Comparison of ENCODE assay signal across 19 cellular contexts in the genomic region with DNA sequence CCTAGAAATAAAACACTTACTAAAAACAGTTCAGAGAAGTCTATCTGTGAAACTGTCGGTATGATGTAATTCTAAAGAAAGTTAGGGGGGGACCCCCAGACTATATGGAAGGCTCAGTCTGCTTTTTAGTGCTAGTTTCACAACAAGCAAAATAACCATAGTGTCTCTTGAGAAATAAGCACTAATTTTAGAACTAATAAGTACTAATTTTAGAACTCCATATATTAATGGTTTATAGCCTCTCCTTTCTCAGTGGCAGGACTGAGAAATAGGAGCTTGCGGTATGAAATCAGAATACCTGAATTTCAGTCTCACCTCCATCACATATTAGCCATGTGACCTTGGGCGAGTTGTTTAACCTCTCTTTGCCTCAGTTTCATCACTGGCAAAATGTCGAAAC. TPM values are rescaled to one million over a fixed set of nuclear protein-coding genes. Genes with fewer than 3 reads are reported as not detected.
DNase-seq lines count a peak whose midpoint lies in the region; ATAC-seq and TF ChIP-seq lines count a peak whose summit lies in the region.
"Had no signal": no experiment of that assay in that cellular context is flagged by ENCODE, and none has a peak within 500 bp of the region (broad histone marks: within the 10 kb centered on the region; RNA-seq: fewer than 3 reads in every experiment).

No MANE protein-coding gene starts in this region.

- H3K27ac ChIP-seq in adrenal gland (no peak overlapping the region), upper lobe of right lung (no peak overlapping the region)
- H3K27ac ChIP-seq: cardiac muscle cell, HL-60, ovary, sigmoid colon had no signal

- H3K36me3 Mint-ChIP-seq in activated naive CD8-positive, alpha-beta T cell treated with anti-CD3 and anti-CD28 coated beads, Interleukin-2, amount 50 U/mL, for 24 hours (ENCODE audit: low read depth), result no peaks in the 10 kb centered on the region
- H3K36me3 Mint-ChIP-seq: activated naive CD8-positive, alpha-beta T cell treated with anti-CD3 and anti-CD28 coated beads, Interleukin-2, amount 10 ng/mL, durations not matched to agents 7 days and 5 days had no signal

- H3K4me3 ChIP-seq in GM06990 (replicated peaks; ENCODE audit: low read depth, low read length), result no peak overlapping the region
- no peak overlapping the region for H3K4me3 ChIP-seq in adrenal gland
- H3K4me3 ChIP-seq in upper lobe of right lung, result no peak overlapping the region
- H3K4me3 ChIP-seq: cardiac muscle cell, ovary had no signal

- H3K4me1 Mint-ChIP-seq in activated naive CD8-positive, alpha-beta T cell treated with anti-CD3 and anti-CD28 coated beads, Interleukin-2, amount 50 U/mL, for 24 hours, result peaks cover 17% of the 10 kb centered on the region
- H3K4me1 Mint-ChIP-seq: activated naive CD8-positive, alpha-beta T cell treated with anti-CD3 and anti-CD28 coated beads, Interleukin-2, amount 10 ng/mL, durations not matched to agents 7 days and 5 days had no signal

- H3K4me1 ChIP-seq in adrenal gland (replicated peaks in 1 of 2), result peaks cover 4 to 7% of the 10 kb centered on the region in 2 donors
- peaks cover 6% of the 10 kb centered on the region for H3K4me1 ChIP-seq in upper lobe of right lung

- TF ChIP-seq POLR2A in adrenal gland (IDR thresholded peaks at IDR 0.05), result no peak

- DNase-seq in GM06990 (ENCODE audit: extremely low read depth, insufficient read length), result peak; percentile 31
- no peak for DNase-seq in activated naive CD8-positive, alpha-beta T cell treated with anti-CD3 and anti-CD28 coated beads, Interleukin-2, amount 50 U/mL, for 24 hours
- DNase-seq in adrenal gland, result no peak
- DNase-seq in upper lobe of right lung, result no peak
- no peak for DNase-seq in stimulated activated CD4-positive, alpha-beta T cell treated with anti-CD3 and anti-CD28 coated beads, Interleukin-2, amount 100 ng/mL, for 48 hours
- DNase-seq: activated CD4-positive, alpha-beta T cell treated with anti-CD3 and anti-CD28 coated beads for 4 hours; activated naive CD8-positive, alpha-beta T cell treated with anti-CD3 and anti-CD28 coated beads, Interleukin-2, amount 10 ng/mL, durations not matched to agents 7 days and 5 days; glutamatergic neuron; HCEC 1CT; NCI-H1048; NCI-H526; ovary; sigmoid colon; T1000 had no signal

- TF ChIP-seq CTCF in GM06990 (IDR thresholded peaks at IDR 0.05; ENCODE audit: insufficient read depth, low read length, poor library complexity, severe bottlenecking) (no peak), adrenal gland (IDR thresholded peaks at IDR 0.05) (no peak), upper lobe of right lung (IDR thresholded peaks at IDR 0.05) (no peak)

- H3K9me3 Mint-ChIP-seq in activated naive CD8-positive, alpha-beta T cell treated with anti-CD3 and anti-CD28 coated beads, Interleukin-2, amount 50 U/mL, for 24 hours, result no peaks in the 10 kb centered on the region
- H3K9me3 Mint-ChIP-seq: activated naive CD8-positive, alpha-beta T cell treated with anti-CD3 and anti-CD28 coated beads, Interleukin-2, amount 10 ng/mL, durations not matched to agents 7 days and 5 days had no signal

- intact Hi-C loops in adrenal gland (cut with DNase I) (no loop called here), upper lobe of right lung (cut with DNase I) (no loop called here)

- WGBS in adrenal gland, 4 donors, result 77 to 80% (median 78%) methylated on average over 4 of the region's 4 CpGs

- H3K4me3 Mint-ChIP-seq in activated naive CD8-positive, alpha-beta T cell treated with anti-CD3 and anti-CD28 coated beads, Interleukin-2, amount 50 U/mL, for 24 hours, result peak overlapping the region; percentile 50

- no peak overlapping the region for H3K27ac Mint-ChIP-seq in activated naive CD8-positive, alpha-beta T cell treated with anti-CD3 and anti-CD28 coated beads, Interleukin-2, amount 50 U/mL, for 24 hours
- H3K27ac Mint-ChIP-seq: activated naive CD8-positive, alpha-beta T cell treated with anti-CD3 and anti-CD28 coated beads, Interleukin-2, amount 10 ng/mL, durations not matched to agents 7 days and 5 days had no signal

- H3K27me3 ChIP-seq in GM06990 (replicated peaks; ENCODE audit: control insufficient read depth, insufficient read depth, low read length) (peaks cover 1% of the 10 kb centered on the region), adrenal gland (peaks cover 6% of the 10 kb centered on the region), upper lobe of right lung (peaks cover 54% of the 10 kb centered on the region)
- H3K27me3 ChIP-seq: ovary had no signal

- H3K36me3 ChIP-seq in GM06990 (ENCODE audit: control insufficient read depth, insufficient read depth, low read length), result no peaks in the 10 kb centered on the region
- no peaks in the 10 kb centered on the region for H3K36me3 ChIP-seq in adrenal gland (replicated peaks in 1 of 2)
- H3K36me3 ChIP-seq in upper lobe of right lung, result no peaks in the 10 kb centered on the region
- H3K36me3 ChIP-seq: cardiac muscle cell, ovary, sigmoid colon had no signal

- H3K27me3 Mint-ChIP-seq in activated naive CD8-positive, alpha-beta T cell treated with anti-CD3 and anti-CD28 coated beads, Interleukin-2, amount 50 U/mL, for 24 hours, result peaks cover 73% of the 10 kb centered on the region

- ATAC-seq in GM18868 (IDR thresholded peaks at IDR 0.05; ENCODE audit: unreplicated experiment) (peak; percentile 62), HG03095 (IDR thresholded peaks at IDR 0.05; ENCODE audit: unreplicated experiment) (peak; percentile 67), upper lobe of right lung (no peak), GM21390 (IDR thresholded peaks at IDR 0.05; ENCODE audit: unreplicated experiment) (no peak)
- ATAC-seq in activated naive CD8-positive, alpha-beta T cell treated with anti-CD3 and anti-CD28 coated beads, Interleukin-2, amount 50 U/mL, for 24 hours, result no peak

- no peaks in the 10 kb centered on the region for H3K9me3 ChIP-seq in adrenal gland (replicated peaks in 1 of 3)
- H3K9me3 ChIP-seq in upper lobe of right lung, result no peaks in the 10 kb centered on the region
- H3K9me3 ChIP-seq: ovary, sigmoid colon had no signal

RNA-seq across cellular contexts. Expression of gene PHF24, which starts 1.4 kb away (rescaled TPM):
- total RNA-seq in adrenal gland (1 to 10 TPM in 1 of 8 donors, under 1 TPM in 6, not detected in 1; 0.09 to 1.7 (median 0.18) TPM), upper lobe of right lung (0.23 TPM)
- under 1 TPM; 0.13 to 0.16 (median 0.16) TPM for polyA plus RNA-seq in adrenal gland
- total RNA-seq: activated naive CD8-positive, alpha-beta T cell treated with anti-CD3 and anti-CD28 coated beads, Interleukin-2, amount 10 ng/mL, durations not matched to agents 7 days and 5 days had no signal

RNA-seq across cellular contexts. Expression of gene DNAJB5, which starts 32.9 kb away (rescaled TPM):
- 10 to 100 TPM in 7 of 8 donors, 1 to 10 TPM in 1; 9.0 to 22.4 (median 14.1) TPM for total RNA-seq in adrenal gland
- 10 to 100 TPM; 13.4 to 19.8 (median 16.6) TPM for polyA plus RNA-seq in adrenal gland
- total RNA-seq in upper lobe of right lung, result 8.3 TPM

Comparison
In these comparisons a context has a peak if more than half of its experiments do, and no peak if none do; other contexts are left out.
1. ATAC-seq: peak in GM18868 (single experiment) and HG03095 (single experiment); none in activated naive CD8-positive, alpha-beta T cell treated with anti-CD3 and anti-CD28 coated beads, Interleukin-2, amount 50 U/mL, for 24 hours (single experiment), upper lobe of right lung (single experiment) and GM21390 (single experiment).